In genomic region chr13:24541127-24541475, GRCh38 we compare ENCODE assay signal across 10 cellular contexts. TPM values are rescaled to one million over a fixed set of nuclear protein-coding genes. Genes with fewer than 3 reads are reported as not detected.
DNase-seq lines count a peak whose midpoint lies in the region; ATAC-seq and TF ChIP-seq lines count a peak whose summit lies in the region.
"Had no signal": no experiment of that assay in that cellular context is flagged by ENCODE, and none has a peak within 500 bp of the region (broad histone marks: within the 10 kb centered on the region; RNA-seq: fewer than 3 reads in every experiment).

No MANE protein-coding gene starts in this region.

- H3K36me3 ChIP-seq in ACC112 (ENCODE audit: insufficient read depth, low read length) (no peaks in the 10 kb centered on the region), endodermal cell (ENCODE audit: control insufficient read depth, insufficient read depth, low read length) (no peaks in the 10 kb centered on the region)

- H3K4me1 Mint-ChIP-seq in endodermal cell, result no peaks in the 10 kb centered on the region
- H3K4me1 Mint-ChIP-seq in natural killer cell treated with Interleukin-12 subunit alpha and Interleukin-12 subunit beta and Interleukin-15 and Interleukin-18, amount 100 ng/mL, for 72 hours (ENCODE audit: low read depth in 2 of 2), result peaks cover 4 to 13% of the 10 kb centered on the region in 2 donors

- H3K27ac ChIP-seq in ACC112 (ENCODE audit: low read depth, low read length) (no peak overlapping the region), endodermal cell (ENCODE audit: low read depth, low read length) (no peak overlapping the region)

- no peaks in the 10 kb centered on the region for H3K36me3 Mint-ChIP-seq in endodermal cell (ENCODE audit: low read depth)
- H3K36me3 Mint-ChIP-seq in natural killer cell treated with Interleukin-12 subunit alpha and Interleukin-12 subunit beta and Interleukin-15 and Interleukin-18, amount 100 ng/mL, for 72 hours, result peaks cover 4% of the 10 kb centered on the region

- no peaks in the 10 kb centered on the region for H3K9me3 ChIP-seq in endodermal cell (ENCODE audit: control insufficient read depth, low read length)

- H3K4me1 ChIP-seq in ACC112 (ENCODE audit: control insufficient read depth, insufficient read depth, low read length, unreplicated experiment) (no peaks in the 10 kb centered on the region), endodermal cell (ENCODE audit: control insufficient read depth, insufficient read depth, low read length) (no peaks in the 10 kb centered on the region)

- peak overlapping the region; percentile 61 for H3K4me3 Mint-ChIP-seq in endodermal cell
- peak overlapping the region; percentile 89 for H3K4me3 Mint-ChIP-seq in natural killer cell treated with Interleukin-12 subunit alpha and Interleukin-12 subunit beta and Interleukin-15 and Interleukin-18, amount 100 ng/mL, for 72 hours

- no peak overlapping the region for H3K9ac ChIP-seq in endodermal cell (ENCODE audit: extremely low read depth, low read length, poor library complexity, severe bottlenecking)

- ATAC-seq in natural killer cell treated with Interleukin-12 subunit alpha and Interleukin-12 subunit beta and Interleukin-15 and Interleukin-18, amount 100 ng/mL, for 72 hours, result peak in 1 of 2 donors; percentile 20

- H2AFZ ChIP-seq in ACC112 (ENCODE audit: low read length, unreplicated experiment), result peak overlapping the region; percentile 56

- 60 to 71% methylated on average over 5 to 11 of the region's 11 CpGs for WGBS in endodermal cell (ENCODE audit: insufficient coverage in 1 of 2, insufficient read length in 1 of 2), 2 experiments

- no peak for TF ChIP-seq CTCF in NB4 (IDR thresholded peaks at IDR 0.05; ENCODE audit: low read depth, low read length)
- TF ChIP-seq CTCF in endodermal cell (conservative IDR thresholded peaks at IDR 0.05), result no peak

- no peak for DNase-seq in NB4 (ENCODE audit: low read depth)
- no peak for DNase-seq in endodermal cell
- DNase-seq in natural killer cell treated with Interleukin-12 subunit alpha and Interleukin-12 subunit beta and Interleukin-15 and Interleukin-18, amount 100 ng/mL, for 72 hours (ENCODE audit: low spot score), result peak; percentile 57
- DNase-seq in activated effector memory CD4-positive, alpha-beta T cell treated with Interleukin-2 at 50 U/mL for 16 hours, result no peak
- no peak for DNase-seq in effector CD8-positive, alpha-beta T cell (lab: John Stamatoyannopoulos, UW)
- no peak for DNase-seq in ecto neural progenitor cell (ENCODE audit: low spot score)
- DNase-seq in epidermal melanocyte (ENCODE audit: insufficient read length, low spot score), result no peak
- DNase-seq: DMS79, NCI-H510A treated with DMSO at 0.1 percent for 48 hours had no signal

- no peak for TF ChIP-seq POLR2A in NB4 (IDR thresholded peaks at IDR 0.05; ENCODE audit: extremely low read depth, insufficient read length)

- peaks cover 3% of the 10 kb centered on the region for H3K9me3 Mint-ChIP-seq in endodermal cell
- H3K9me3 Mint-ChIP-seq in natural killer cell treated with Interleukin-12 subunit alpha and Interleukin-12 subunit beta and Interleukin-15 and Interleukin-18, amount 100 ng/mL, for 72 hours, result no peaks in the 10 kb centered on the region

- H3K4me3 ChIP-seq in ACC112 (ENCODE audit: low read depth, low read length) (peak overlapping the region; percentile 75), NB4 (ENCODE audit: low read depth, low read length) (peak overlapping the region; percentile 40), endodermal cell (ENCODE audit: low read length) (no peak overlapping the region)

- H3K27me3 ChIP-seq in ACC112 (ENCODE audit: insufficient read depth, low read length), result peaks cover 15% of the 10 kb centered on the region
- H3K27me3 ChIP-seq in endodermal cell (ENCODE audit: control insufficient read depth, insufficient read depth, low read length, poor library complexity, severe bottlenecking), result peaks cover 38% of the 10 kb centered on the region

- H3K79me2 ChIP-seq in ACC112 (ENCODE audit: control insufficient read depth, insufficient read depth, low read length, unreplicated experiment), result no peaks in the 10 kb centered on the region

- peaks cover 46% of the 10 kb centered on the region for H3K27me3 Mint-ChIP-seq in endodermal cell (ENCODE audit: insufficient read depth)
- peaks cover 34 to 37% of the 10 kb centered on the region in 2 donors for H3K27me3 Mint-ChIP-seq in natural killer cell treated with Interleukin-12 subunit alpha and Interleukin-12 subunit beta and Interleukin-15 and Interleukin-18, amount 100 ng/mL, for 72 hours

- H3K27ac Mint-ChIP-seq in endodermal cell, result no peak overlapping the region
- H3K27ac Mint-ChIP-seq in natural killer cell treated with Interleukin-12 subunit alpha and Interleukin-12 subunit beta and Interleukin-15 and Interleukin-18, amount 100 ng/mL, for 72 hours, result no peak overlapping the region

RNA-seq across cellular contexts. Expression of gene PARP4, which starts 28.5 kb away (rescaled TPM):
- 10 to 100 TPM; 35.7 to 51.8 TPM for total RNA-seq in endodermal cell
- polyA plus RNA-seq in endodermal cell (2013, experiment 1 of 2), result 32.4 TPM
- 31.9 TPM for polyA plus RNA-seq in endodermal cell (2013, experiment 2 of 2)
- total RNA-seq in natural killer cell treated with Interleukin-12 subunit alpha and Interleukin-12 subunit beta and Interleukin-15 and Interleukin-18, amount 100 ng/mL, for 72 hours, result 10 to 100 TPM; 55.8 to 71.8 TPM
